ENCODE assay signal across 8 cellular contexts in genomic region chr16:85245307-85246172, GRCh38.
DNase-seq lines count a peak whose midpoint lies in the region; ATAC-seq and TF ChIP-seq lines count a peak whose summit lies in the region.

No MANE protein-coding gene starts in this region.

- POLR2A ChIA-PET in HEK293T (lab: Yijun Ruan, JAX): no interaction called here

- peak overlapping the region; percentile 18 to 71 (median 48); a peak in 20 of 22 replicates for H3K4me2 ChIP-seq in BLaER1 treated with 17β-estradiol and CSF1 and Interleukin-3, amounts not matched to agents 10 nM and 100 nM

- H3K9me3 ChIP-seq in BLaER1 treated with 17β-estradiol and CSF1 and Interleukin-3, amounts not matched to agents 10 nM and 100 nM (replicated peaks in 1 of 11): no peaks in the 10 kb centered on the region
- no peaks in the 10 kb centered on the region for H3K9me3 ChIP-seq in ovary

- H3K4me3 ChIP-seq in BLaER1 treated with 17β-estradiol and CSF1 and Interleukin-3, amounts not matched to agents 10 nM and 100 nM: no peak overlapping the region
- no peak overlapping the region for H3K4me3 ChIP-seq in ovary

- H3K27me3 ChIP-seq in BLaER1 treated with 17β-estradiol and CSF1 and Interleukin-3, amounts not matched to agents 10 nM and 100 nM: no peaks in the 10 kb centered on the region
- H3K27me3 ChIP-seq in ovary: no peaks in the 10 kb centered on the region

- H3K36me3 ChIP-seq in BLaER1 treated with 17β-estradiol and CSF1 and Interleukin-3, amounts not matched to agents 10 nM and 100 nM: no peaks in the 10 kb centered on the region
- H3K36me3 ChIP-seq in ovary: no peaks in the 10 kb centered on the region

- no peak overlapping the region; a peak in 1 of 22 replicates for H3K9ac ChIP-seq in BLaER1 treated with 17β-estradiol and CSF1 and Interleukin-3, amounts not matched to agents 10 nM and 100 nM

- DNase-seq in HEK293T (ENCODE audit: extremely low spot score) (peak; percentile 73), OCI-M1 (lab: John Stamatoyannopoulos, UW) (peak; percentile 61), fibroblast of the conjunctiva (ENCODE audit: low read depth) (peak; percentile 47), ovary (peak; percentile 72 to 84 (median 80))
- DNase-seq in activated T-cell treated with anti-CD3 and anti-CD28 coated beads, Interleukin-2, amount 50 U/mL, for 48 hours: peak; percentile 68 to 69

- TF ChIP-seq EP300 in ovary (IDR thresholded peaks at IDR 0.05): no peak

- WGBS in ovary, 3 donors: 18 to 22% (median 21%) methylated on average over 24 of the region's 24 CpGs

- H3K4me1 ChIP-seq in BLaER1 treated with 17β-estradiol and CSF1 and Interleukin-3, amounts not matched to agents 10 nM and 100 nM: peaks cover 17 to 85% (median 71%) of the 10 kb centered on the region in 10 experiments; a peak in 19 of 20 replicates
- H3K4me1 ChIP-seq in ovary (ENCODE audit: insufficient read depth): peaks cover 10% of the 10 kb centered on the region

- TF ChIP-seq POLR2A in ovary (IDR thresholded peaks at IDR 0.05): no peak

- peaks cover 0 to 9% (median 0%) of the 10 kb centered on the region in 11 experiments; a peak in 4 of 22 replicates for H4K20me1 ChIP-seq in BLaER1 treated with 17β-estradiol and CSF1 and Interleukin-3, amounts not matched to agents 10 nM and 100 nM

- CTCF ChIA-PET in HEK293T (lab: Yijun Ruan, JAX): interaction anchor here (0.5 to 1.4 kb wide), 10 partner anchors 8 to 1839 kb away, joined by 3 to 4 read pairs (median 4); no protein-coding TSS in a partner anchor

- peak; percentile 49 to 85 (median 82) for TF ChIP-seq CTCF in ovary (IDR thresholded peaks at IDR 0.05)

- no peak overlapping the region for H3K27ac ChIP-seq in BLaER1 treated with 17β-estradiol and CSF1 and Interleukin-3, amounts not matched to agents 10 nM and 100 nM
- H3K27ac ChIP-seq in ovary: peak overlapping the region in 1 of 2 donors; percentile 40

- intact Hi-C loops in ovary (cut with DNase I): loop anchor here in 1 of 4 donors (10.0 kb wide), 1 partner anchor 211 kb away; no protein-coding TSS in a partner anchor

- ATAC-seq in GM21447 (IDR thresholded peaks at IDR 0.05; ENCODE audit: unreplicated experiment) (no peak), HG03457 (IDR thresholded peaks at IDR 0.05; ENCODE audit: unreplicated experiment) (no peak)

TF ChIP-seq in HEK293T, 16 proteins besides CTCF, POLR2A, EP300 and RAD21:
- TF ChIP-seq FOXM1 (IDR thresholded peaks at IDR 0.05; ENCODE audit: borderline replicate concordance) (no peak), TARDBP (IDR thresholded peaks at IDR 0.05) (peak; percentile 63; the same call in 1 of the 2 replicates)
